Comparison of ENCODE assay signal across 12 cellular contexts in genomic region chr16:16205864-16206263, GRCh38. TPM values are rescaled to one million over a fixed set of nuclear protein-coding genes. Genes with fewer than 3 reads are reported as not detected.
DNase-seq lines count a peak whose midpoint lies in the region; ATAC-seq, FAIRE-seq and TF ChIP-seq lines count a peak whose summit lies in the region.
"Not testable (repeated sequence)": the region's sequence is repeated elsewhere in the genome, so short reads cannot be mapped to it uniquely, and the experiment has no call there.
"Had no signal": no experiment of that assay in that cellular context is flagged by ENCODE, and none has a peak within 500 bp of the region (broad histone marks: within the 10 kb centered on the region; RNA-seq: fewer than 3 reads in every experiment).

No MANE protein-coding gene starts in this region.

- CTCF ChIA-PET in activated B cell treated with CpG ODN at 0.5 μM for 24 hours (lab: Charles Lee); K562 (lab: Yijun Ruan, JAX; ENCODE audit: low intra/inter-chr PET ratio): not testable (repeated sequence)

- peak overlapping the region; percentile 75 for H3K27ac ChIP-seq in KMS-11
- H3K27ac ChIP-seq in K562 (ENCODE audit: extremely low read depth, low read depth, low read length) = not testable (repeated sequence)

- not testable (repeated sequence) for H3K9me1 ChIP-seq in K562 (ENCODE audit: control insufficient read depth, insufficient read depth, low read length)

- not testable (repeated sequence) for FAIRE-seq in K562 (lab: Jason Lieb, UNC)

- H3K27me3 ChIP-seq in KMS-11 (ENCODE audit: insufficient read depth, low read depth); K562 (ENCODE audit: control insufficient read depth in 2 of 2, insufficient read depth in 2 of 2, low read length in 2 of 2): not testable (repeated sequence)

- peaks cover 54% of the 10 kb centered on the region for H3K4me1 ChIP-seq in KMS-11 (ENCODE audit: low read depth, poor library complexity, severe bottlenecking)
- not testable (repeated sequence) for H3K4me1 ChIP-seq in K562 (replicated peaks in 1 of 2; ENCODE audit: control insufficient read depth in 2 of 2, insufficient read depth in 2 of 2, low read length in 2 of 2)

- peak overlapping the region; percentile 29; the same call in 1 of the 2 replicates for H3K4me2 ChIP-seq in KMS-11
- not testable (repeated sequence) for H3K4me2 ChIP-seq in K562 (ENCODE audit: insufficient read depth, low read length)

- H2AFZ ChIP-seq in KMS-11 (ENCODE audit: low read depth) = peak overlapping the region; percentile 50; the same call in 1 of the 2 replicates
- not testable (repeated sequence) for H2AFZ ChIP-seq in K562 (ENCODE audit: low read depth, low read length)

- not testable (repeated sequence) for DNase-seq in CD14-positive monocyte (ENCODE audit: low spot score); activated B cell treated with CpG ODN at 0.5 μM for 24 hours; K562 (ENCODE audit: extremely low read depth in 1 of 4, low spot score in 3 of 4)
- DNase-seq in mesenteric fat pad (ENCODE audit: low spot score) = peak; percentile 1
- peak; percentile 3 for DNase-seq in type B pancreatic cell (ENCODE audit: extremely low spot score, unreplicated experiment)

- H3K4me3 Mint-ChIP-seq in CD14-positive monocyte, activated B cell treated with CpG ODN at 0.5 μM for 24 hours, type B pancreatic cell: not testable (repeated sequence)

- not testable (repeated sequence) for TF ChIP-seq RAD21 in K562 (CRISPR knock-in tag; conservative IDR thresholded peaks at IDR 0.05 in 1 of 2, IDR thresholded peaks at IDR 0.05 in 1 of 2)

- H3K27me3 Mint-ChIP-seq in CD14-positive monocyte (ENCODE audit: low read depth in 3 of 3); activated B cell treated with CpG ODN at 0.5 μM for 24 hours; type B pancreatic cell: not testable (repeated sequence)

- ATAC-seq in activated B cell treated with CpG ODN at 0.5 μM for 24 hours (ENCODE audit: low read depth); K562: not testable (repeated sequence)

- 0% methylated on average over 2 of the region's 2 CpGs for WGBS in K562 (ENCODE audit: insufficient coverage, low coverage, missing lambda C conversion rate)

- intact Hi-C loops in CD14-positive monocyte (cut with micrococcal nuclease); activated B cell treated with CpG ODN at 0.5 μM for 24 hours (cut with micrococcal nuclease); K562 (cut with micrococcal nuclease): not testable (repeated sequence)

- not testable (repeated sequence) for TF ChIP-seq CTCF in CD14-positive monocyte (IDR thresholded peaks at IDR 0.05); KMS-11 (conservative IDR thresholded peaks at IDR 0.05; ENCODE audit: low read depth, low read length); activated B cell treated with CpG ODN at 0.5 μM for 24 hours (IDR thresholded peaks at IDR 0.05); K562 (IDR thresholded peaks at IDR 0.05 in 2 of 3, conservative IDR thresholded peaks at IDR 0.05 in 1 of 3; ENCODE audit: insufficient read depth in 2 of 3, low read depth in 1 of 3, low read length in 3 of 3); type B pancreatic cell (conservative IDR thresholded peaks at IDR 0.05)

- not testable (repeated sequence) for H3K36me3 ChIP-seq in KMS-11 (ENCODE audit: insufficient read depth); K562 (ENCODE audit: control insufficient read depth, insufficient read depth, low read length)

- TF ChIP-seq EP300 in K562 (IDR thresholded peaks at IDR 0.05; ENCODE audit: low read length) = not testable (repeated sequence)

- not testable (repeated sequence) for H3K9me3 Mint-ChIP-seq in CD14-positive monocyte, activated B cell treated with CpG ODN at 0.5 μM for 24 hours, type B pancreatic cell

- H3K79me2 ChIP-seq in KMS-11 (ENCODE audit: insufficient read depth, low read depth); K562 (ENCODE audit: control insufficient read depth, insufficient read depth, low read length): not testable (repeated sequence)

- not testable (repeated sequence) for BruUV-seq in K562 (replicated peaks; lab: Mats Ljungman, UMichigan)

- not testable (repeated sequence) for H3K36me3 Mint-ChIP-seq in CD14-positive monocyte; activated B cell treated with CpG ODN at 0.5 μM for 24 hours (ENCODE audit: low read depth); type B pancreatic cell

- not testable (repeated sequence) for H3K9me3 ChIP-seq in K562 (replicated peaks; ENCODE audit: control insufficient read depth, insufficient read depth, low read depth, low read length)

- H3K4me1 Mint-ChIP-seq in CD14-positive monocyte (peaks cover 52% of the 10 kb centered on the region), activated B cell treated with CpG ODN at 0.5 μM for 24 hours (peaks cover 42% of the 10 kb centered on the region)
- not testable (repeated sequence) for H3K4me1 Mint-ChIP-seq in type B pancreatic cell (ENCODE audit: unreplicated experiment)

- not testable (repeated sequence) for H4K20me1 ChIP-seq in KMS-11 (ENCODE audit: insufficient read depth); K562 (replicated peaks; ENCODE audit: control insufficient read depth, insufficient read depth, low read length)

- TF ChIP-seq POLR2A in K562 (conservative IDR thresholded peaks at IDR 0.05) = not testable (repeated sequence)

- in situ Hi-C loops in K562 (cut with MboI) = not testable (repeated sequence)

- not testable (repeated sequence) for H3K9ac ChIP-seq in KMS-11; K562 (ENCODE audit: insufficient read depth in 1 of 2, low read depth in 2 of 2, low read length in 2 of 2)

- H3K4me3 ChIP-seq in KMS-11 (IDR thresholded peaks at IDR 0.05; ENCODE audit: insufficient read depth, low read depth, low read length); K562: not testable (repeated sequence)

- POLR2A ChIA-PET in activated B cell treated with CpG ODN at 0.5 μM for 24 hours (lab: Charles Lee); K562 (lab: Yijun Ruan, JAX): not testable (repeated sequence)

- peak overlapping the region; percentile 35 to 98 (median 80) for H3K27ac Mint-ChIP-seq in CD14-positive monocyte
- peak overlapping the region; percentile 30 for H3K27ac Mint-ChIP-seq in activated B cell treated with CpG ODN at 0.5 μM for 24 hours
- H3K27ac Mint-ChIP-seq in type B pancreatic cell = not testable (repeated sequence)

TF ChIP-seq in K562, 482 proteins besides CTCF, POLR2A, EP300 and RAD21:
- TF ChIP-seq RBM25 (IDR thresholded peaks at IDR 0.05; ENCODE audit: low read depth, low read length, severe bottlenecking) = peak; percentile 27
TF ChIP-seq in K562: peak in this region for 1; not testable (repeated sequence) for 481.

RNA-seq across cellular contexts. Expression of gene ABCC6, which starts 17.4 kb away (rescaled TPM):
- 10 to 100 TPM in 1 of 2 donors, 1 to 10 TPM in 1; 6.1 to 14.7 TPM for polyA plus RNA-seq in CD14-positive monocyte
- total RNA-seq in activated B cell treated with CpG ODN at 0.5 μM for 24 hours = not detected in 2 replicates
- total RNA-seq in K562 (2011; cell fraction: chromatin; rRNA removed; ENCODE audit: low replicate concordance) = 0.86 TPM in 1 of 2 replicates, not detected in the other
- 0.50 TPM in 1 of 2 replicates, not detected in the other for total RNA-seq in K562 (2011; cell fraction: nucleolus; rRNA removed)
- total RNA-seq in K562 (2011; cell fraction: nucleoplasm; rRNA removed) = 0.15 TPM in 1 of 2 replicates, not detected in the other
- 0.16 TPM in 1 of 2 replicates, not detected in the other for total RNA-seq in K562 (2014; rRNA removed)
- not detected in 2 replicates for total RNA-seq in K562 (2014; rRNA removed; fragmentation: Illumina TruSeq; extraction: Trizol)
- not detected in 2 replicates for total RNA-seq in K562 (2015; rRNA removed; fragmentation: Illumina TruSeq; extraction: Trizol)
- total RNA-seq in K562 (2021) = 0.07 TPM in 1 of 2 replicates, not detected in the other
- 0.03 and 0.18 TPM in 2 replicates for polyA plus RNA-seq in K562 (2011; rRNA removed)
- 0.07 and 0.24 TPM in 2 replicates for polyA plus RNA-seq in K562 (2011; cell fraction: cytosol; rRNA removed)
- polyA plus RNA-seq in K562 (2011; cell fraction: nucleus; rRNA removed) = 0.11 and 0.14 TPM in 2 replicates
- polyA plus RNA-seq in K562 (2012) = 0.07 and 0.23 TPM in 2 replicates
- not detected in 2 replicates for polyA plus RNA-seq in K562 (2014; fragmentation: Illumina TruSeq; extraction: Trizol)
- under 1 TPM; 0.03 to 0.17 TPM for polyA plus RNA-seq in K562 (2014; fragmentation: Nextera tagmentation; extraction: Ambion mirVana)
- 0.46 TPM in 1 of 2 replicates, not detected in the other for polyA plus RNA-seq in K562 (2014; rRNA removed)
- not detected in 2 replicates for polyA minus RNA-seq in K562 (2011; rRNA and poly(A)+ RNA removed)
- polyA minus RNA-seq in K562 (2011; cell fraction: cytosol; rRNA and poly(A)+ RNA removed) = not detected in 2 replicates
- polyA minus RNA-seq in K562 (2011; cell fraction: nucleus; rRNA and poly(A)+ RNA removed) = not detected in 2 replicates
- 6.9 TPM for total RNA-seq in mesenteric fat pad
- 5.9 and 10.4 TPM in 2 replicates for total RNA-seq in type B pancreatic cell (ENCODE audit: low replicate concordance)
- total RNA-seq: A172; B cell; CD4-positive, alpha-beta memory T cell; CD4-positive, CD25-positive, alpha-beta regulatory T cell; CD8-positive, alpha-beta memory T cell; Daoy had no signal

RNA-seq across cellular contexts. Expression of gene NOMO3, which starts 26.5 kb away (rescaled TPM):
- polyA plus RNA-seq in CD14-positive monocyte (10 to 100 TPM in 1 of 2 donors, 1 to 10 TPM in 1; 7.1 to 39.0 TPM), K562 (2011; rRNA removed) (22.4 and 27.0 TPM in 2 replicates), K562 (2014; fragmentation: Illumina TruSeq; extraction: Trizol) (26.1 and 37.2 TPM in 2 replicates), K562 (2014; fragmentation: Nextera tagmentation; extraction: Ambion mirVana) (1 to 10 TPM; 1.0 to 3.1 TPM), K562 (2014; rRNA removed) (7.3 and 9.1 TPM in 2 replicates)
- total RNA-seq in activated B cell treated with CpG ODN at 0.5 μM for 24 hours (41.2 and 55.8 TPM in 2 replicates), K562 (2014; rRNA removed) (7.0 and 12.1 TPM in 2 replicates), K562 (2014; rRNA removed; fragmentation: Illumina TruSeq; extraction: Trizol) (12.7 and 16.3 TPM in 2 replicates), K562 (2015; rRNA removed; fragmentation: Illumina TruSeq; extraction: Trizol) (12.5 and 15.3 TPM in 2 replicates), K562 (2021) (20.2 and 21.3 TPM in 2 replicates), mesenteric fat pad (55.5 TPM), type B pancreatic cell (ENCODE audit: low replicate concordance) (20.3 and 29.5 TPM in 2 replicates)
- 192 and 230 TPM in 2 replicates for total RNA-seq in K562 (2011; cell fraction: chromatin; rRNA removed; ENCODE audit: low replicate concordance)
- 120 and 136 TPM in 2 replicates for total RNA-seq in K562 (2011; cell fraction: nucleolus; rRNA removed)
- total RNA-seq in K562 (2011; cell fraction: nucleoplasm; rRNA removed) = 155 and 200 TPM in 2 replicates
- 5.8 and 10.8 TPM in 2 replicates for polyA plus RNA-seq in K562 (2011; cell fraction: cytosol; rRNA removed)
- polyA plus RNA-seq in K562 (2011; cell fraction: nucleus; rRNA removed) = 64.5 and 80.3 TPM in 2 replicates
- 15.8 and 30.5 TPM in 2 replicates for polyA plus RNA-seq in K562 (2012)
- polyA minus RNA-seq in K562 (2011; rRNA and poly(A)+ RNA removed) = 42.8 and 58.4 TPM in 2 replicates
- polyA minus RNA-seq in K562 (2011; cell fraction: cytosol; rRNA and poly(A)+ RNA removed) = 17.9 and 22.8 TPM in 2 replicates
- polyA minus RNA-seq in K562 (2011; cell fraction: nucleus; rRNA and poly(A)+ RNA removed) = 27.1 and 43.2 TPM in 2 replicates
